Comparison of ENCODE assay signal across 22 cellular contexts in genomic region chr17:77837917-77838316, GRCh38.
DNase-seq lines count a peak whose midpoint lies in the region; ATAC-seq, FAIRE-seq and TF ChIP-seq lines count a peak whose summit lies in the region.
"Had no signal": no experiment of that assay in that cellular context is flagged by ENCODE, and none has a peak within 500 bp of the region (broad histone marks: within the 10 kb centered on the region; RNA-seq: fewer than 3 reads in every experiment).

No MANE protein-coding gene starts in this region.

- peak; percentile 18 for DNase-seq in activated naive CD8-positive, alpha-beta T cell treated with anti-CD3 and anti-CD28 coated beads, Interleukin-2, amount 10 ng/mL, durations not matched to agents 7 days and 5 days
- DNase-seq in activated naive CD8-positive, alpha-beta T cell treated with anti-CD3 and anti-CD28 coated beads for 36 hours: no peak
- DNase-seq in mesenteric fat pad (ENCODE audit: low spot score) (peak; percentile 71), urothelium cell line (ENCODE audit: low spot score) (no peak), GM12892 (ENCODE audit: insufficient read length) (no peak), endothelial cell (ENCODE audit: low spot score) (no peak)
- DNase-seq: CD4-positive, alpha-beta memory T cell; DMS153; EL; GOT3; NCI-H1092 treated with DMSO at 0.1 percent for 48 hours; NCI-H146; NCI-H2029 treated with DMSO at 0.1 percent for 48 hours; NCI-H2171; NCI-H526; PC-3; RPMI8226 had no signal

- peaks cover 1% of the 10 kb centered on the region for H3K36me3 Mint-ChIP-seq in activated naive CD8-positive, alpha-beta T cell treated with anti-CD3 and anti-CD28 coated beads, Interleukin-2, amount 10 ng/mL, durations not matched to agents 7 days and 5 days
- peaks cover 5% of the 10 kb centered on the region for H3K36me3 Mint-ChIP-seq in activated naive CD8-positive, alpha-beta T cell treated with anti-CD3 and anti-CD28 coated beads for 36 hours
- no peaks in the 10 kb centered on the region for H3K36me3 Mint-ChIP-seq in endothelial cell (ENCODE audit: low read depth, unreplicated experiment)
- H3K36me3 Mint-ChIP-seq: CD4-positive, alpha-beta memory T cell had no signal

- H3K27me3 Mint-ChIP-seq in activated naive CD8-positive, alpha-beta T cell treated with anti-CD3 and anti-CD28 coated beads, Interleukin-2, amount 10 ng/mL, durations not matched to agents 7 days and 5 days: peaks cover 12% of the 10 kb centered on the region
- H3K27me3 Mint-ChIP-seq in activated naive CD8-positive, alpha-beta T cell treated with anti-CD3 and anti-CD28 coated beads for 36 hours: peaks cover 9% of the 10 kb centered on the region
- peaks cover 2% of the 10 kb centered on the region for H3K27me3 Mint-ChIP-seq in endothelial cell (ENCODE audit: unreplicated experiment)
- H3K27me3 Mint-ChIP-seq: CD4-positive, alpha-beta memory T cell had no signal

- no peak overlapping the region for H3K27ac Mint-ChIP-seq in activated naive CD8-positive, alpha-beta T cell treated with anti-CD3 and anti-CD28 coated beads, Interleukin-2, amount 10 ng/mL, durations not matched to agents 7 days and 5 days
- no peak overlapping the region for H3K27ac Mint-ChIP-seq in activated naive CD8-positive, alpha-beta T cell treated with anti-CD3 and anti-CD28 coated beads for 36 hours
- no peak overlapping the region for H3K27ac Mint-ChIP-seq in endothelial cell (ENCODE audit: unreplicated experiment)

- peaks cover 30% of the 10 kb centered on the region for H3K4me1 Mint-ChIP-seq in activated naive CD8-positive, alpha-beta T cell treated with anti-CD3 and anti-CD28 coated beads, Interleukin-2, amount 10 ng/mL, durations not matched to agents 7 days and 5 days
- peaks cover 48% of the 10 kb centered on the region for H3K4me1 Mint-ChIP-seq in activated naive CD8-positive, alpha-beta T cell treated with anti-CD3 and anti-CD28 coated beads for 36 hours
- H3K4me1 Mint-ChIP-seq in endothelial cell (ENCODE audit: unreplicated experiment): no peaks in the 10 kb centered on the region

- no peak for ATAC-seq in activated naive CD8-positive, alpha-beta T cell treated with anti-CD3 and anti-CD28 coated beads, Interleukin-2, amount 10 ng/mL, durations not matched to agents 7 days and 5 days (ENCODE audit: low read depth)
- ATAC-seq: A549, GM12878, HCT116, PC-3 had no signal

- FAIRE-seq in urothelium cell line (lab: Jason Lieb, UNC): peak; percentile 23
- FAIRE-seq in GM12892 (lab: Jason Lieb, UNC): no peak
- FAIRE-seq: A549, GM12878, GM18507 had no signal

- peak overlapping the region; percentile 64; the same call in 1 of the 2 replicates for H3K27ac ChIP-seq in VCaP
- H3K27ac ChIP-seq: A549 had no signal

- POLR2A ChIA-PET in activated naive CD8-positive, alpha-beta T cell treated with anti-CD3 and anti-CD28 coated beads, Interleukin-2, amount 10 ng/mL, durations not matched to agents 7 days and 5 days (lab: Charles Lee): no interaction called here

- H3K9me3 Mint-ChIP-seq in activated naive CD8-positive, alpha-beta T cell treated with anti-CD3 and anti-CD28 coated beads, Interleukin-2, amount 10 ng/mL, durations not matched to agents 7 days and 5 days: peaks cover 4% of the 10 kb centered on the region
- peaks cover 6% of the 10 kb centered on the region for H3K9me3 Mint-ChIP-seq in activated naive CD8-positive, alpha-beta T cell treated with anti-CD3 and anti-CD28 coated beads for 36 hours
- no peaks in the 10 kb centered on the region for H3K9me3 Mint-ChIP-seq in endothelial cell (ENCODE audit: unreplicated experiment)
- H3K9me3 Mint-ChIP-seq: CD4-positive, alpha-beta memory T cell had no signal

- no peak overlapping the region for H3K4me3 Mint-ChIP-seq in activated naive CD8-positive, alpha-beta T cell treated with anti-CD3 and anti-CD28 coated beads, Interleukin-2, amount 10 ng/mL, durations not matched to agents 7 days and 5 days
- H3K4me3 Mint-ChIP-seq in activated naive CD8-positive, alpha-beta T cell treated with anti-CD3 and anti-CD28 coated beads for 36 hours: no peak overlapping the region
- H3K4me3 Mint-ChIP-seq in endothelial cell (ENCODE audit: unreplicated experiment): no peak overlapping the region
- H3K4me3 Mint-ChIP-seq: CD4-positive, alpha-beta memory T cell had no signal

- no peak for TF ChIP-seq CTCF in VCaP (conservative IDR thresholded peaks at IDR 0.05)
- no peak for TF ChIP-seq CTCF in endothelial cell (IDR thresholded peaks at IDR 0.05; ENCODE audit: unreplicated experiment)

- TF ChIP-seq POLR2A in GM12892 (IDR thresholded peaks at IDR 0.05; ENCODE audit: low read depth, low read length): no peak

Comparison
In these comparisons a context has a peak if more than half of its experiments do, and no peak if none do; other contexts are left out.
1. DNase-seq: peak in activated naive CD8-positive, alpha-beta T cell treated with anti-CD3 and anti-CD28 coated beads, Interleukin-2, amount 10 ng/mL, durations not matched to agents 7 days and 5 days (single experiment) and mesenteric fat pad (single experiment); none in activated naive CD8-positive, alpha-beta T cell treated with anti-CD3 and anti-CD28 coated beads for 36 hours (single experiment), urothelium cell line (single experiment), GM12892 (single experiment) and endothelial cell (single experiment).